Comparison of ENCODE assay signal across 8 cellular contexts in genomic region chr19:39397360-39398296, GRCh38.
DNase-seq lines count a peak whose midpoint lies in the region; ATAC-seq and TF ChIP-seq lines count a peak whose summit lies in the region.

No MANE protein-coding gene starts in this region.

- no peaks in the 10 kb centered on the region for H3K27me3 ChIP-seq in brain microvascular endothelial cell (replicated peaks)

- peak; percentile 40 for DNase-seq in DMS79 treated with DMSO at 0.1 percent for 48 hours (lab: John Stamatoyannopoulos, UW)
- DNase-seq in NCI-H2171 treated with DMSO at 0.1 percent for 48 hours (lab: John Stamatoyannopoulos, UW), result peak; percentile 64
- DNase-seq in brain microvascular endothelial cell, result peak; percentile 81
- peak; percentile 81 for DNase-seq in inferior parietal cortex (ENCODE audit: extremely low spot score)
- peak; percentile 96 for DNase-seq in stimulated activated CD4-positive, alpha-beta T cell treated with anti-CD3 and anti-CD28 coated beads, Interleukin-12 subunit alpha, Interleukin-12 subunit beta, amount 100 ng/mL, for 4 hours

- peak; percentile 98 for TF ChIP-seq CTCF in VCaP (conservative IDR thresholded peaks at IDR 0.05)
- peak; percentile 97 for TF ChIP-seq CTCF in brain microvascular endothelial cell (IDR thresholded peaks at IDR 0.05; ENCODE audit: low read depth, low read length, missing control alignments)

- in situ Hi-C loops in brain microvascular endothelial cell (cut with HindIII; ENCODE audit: low pct_ligation_motif_present, low sequenced_read_pairs), result no loop called here

- ATAC-seq in HG02610 (IDR thresholded peaks at IDR 0.05; ENCODE audit: unreplicated experiment), result peak; percentile 36
- ATAC-seq in GM19351 (IDR thresholded peaks at IDR 0.05; ENCODE audit: unreplicated experiment), result no peak

- H3K4me3 ChIP-seq in brain microvascular endothelial cell (ENCODE audit: low read depth, low read length), result no peak overlapping the region

- H3K36me3 ChIP-seq in brain microvascular endothelial cell (replicated peaks), result peaks cover 13% of the 10 kb centered on the region

- H3K27ac ChIP-seq in VCaP, result peak overlapping the region; percentile 22; the same call in 1 of the 2 replicates
- H3K27ac ChIP-seq in brain microvascular endothelial cell, result peak overlapping the region; percentile 74

Comparison
In these comparisons a context has a peak if more than half of its experiments do, and no peak if none do; other contexts are left out.
1. DNase-seq: peak in every context shown above with its lines; median percentile 96 in stimulated activated CD4-positive, alpha-beta T cell treated with anti-CD3 and anti-CD28 coated beads, Interleukin-12 subunit alpha, Interleukin-12 subunit beta, amount 100 ng/mL, for 4 hours; 81 in brain microvascular endothelial cell; 81 in inferior parietal cortex; 64 in NCI-H2171 treated with DMSO at 0.1 percent for 48 hours; 40 in DMS79 treated with DMSO at 0.1 percent for 48 hours.